8 cellular contexts compared by ENCODE assay signal in genomic region chr12:68587448-68587873, GRCh38. TPM values are rescaled to one million over a fixed set of nuclear protein-coding genes. Genes with fewer than 3 reads are reported as not detected.
DNase-seq lines count a peak whose midpoint lies in the region; ATAC-seq and TF ChIP-seq lines count a peak whose summit lies in the region.

No MANE protein-coding gene starts in this region.

- H3K4me1 ChIP-seq in esophagus squamous epithelium = peaks cover 0 to 22% (median 0%) of the 10 kb centered on the region in 3 donors

- peaks cover 12% of the 10 kb centered on the region for H3K9me3 Mint-ChIP-seq in activated CD8-positive, alpha-beta memory T cell treated with anti-CD3 and anti-CD28 coated beads, Interleukin-2, amount 10 ng/mL, durations not matched to agents 7 days and 5 days (ENCODE audit: low read depth)
- H3K9me3 Mint-ChIP-seq in activated T-cell treated with anti-CD3 and anti-CD28 coated beads, Interleukin-2, amount 50 U/mL, for 72 hours = peaks cover 5 to 12% of the 10 kb centered on the region in 2 donors
- H3K9me3 Mint-ChIP-seq in stimulated activated naive CD8-positive, alpha-beta T cell treated with anti-CD3 and anti-CD28 coated beads, Interleukin-15, Interleukin-2, amounts not matched to agents 100 ng/mL and 50 ng/mL, for 24 hours = no peaks in the 10 kb centered on the region

- ATAC-seq in activated CD8-positive, alpha-beta memory T cell treated with anti-CD3 and anti-CD28 coated beads, Interleukin-2, amount 10 ng/mL, durations not matched to agents 7 days and 5 days = peak; percentile 90
- peak; percentile 88 for ATAC-seq in HG03442 (IDR thresholded peaks at IDR 0.05; ENCODE audit: unreplicated experiment)
- peak; percentile 91 to 96 for ATAC-seq in activated T-cell treated with anti-CD3 and anti-CD28 coated beads, Interleukin-2, amount 50 U/mL, for 72 hours (replicated peaks in 1 of 2)

- H3K27me3 Mint-ChIP-seq in activated CD8-positive, alpha-beta memory T cell treated with anti-CD3 and anti-CD28 coated beads, Interleukin-2, amount 10 ng/mL, durations not matched to agents 7 days and 5 days = no peaks in the 10 kb centered on the region
- H3K27me3 Mint-ChIP-seq in activated T-cell treated with anti-CD3 and anti-CD28 coated beads, Interleukin-2, amount 50 U/mL, for 72 hours (ENCODE audit: low read depth) = no peaks in the 10 kb centered on the region
- no peaks in the 10 kb centered on the region for H3K27me3 Mint-ChIP-seq in stimulated activated naive CD8-positive, alpha-beta T cell treated with anti-CD3 and anti-CD28 coated beads, Interleukin-15, Interleukin-2, amounts not matched to agents 100 ng/mL and 50 ng/mL, for 24 hours

- WGBS in esophagus squamous epithelium, 2 donors = 76 to 83% methylated on average over 3 of the region's 3 CpGs

- H3K4me3 ChIP-seq in esophagus squamous epithelium = no peak overlapping the region

- peaks cover 0 to 28% (median 10%) of the 10 kb centered on the region in 3 donors for H3K9me3 ChIP-seq in esophagus squamous epithelium

- intact Hi-C loops in esophagus squamous epithelium (cut with DNase I) (no loop called here), head of caudate nucleus (cut with DNase I) (no loop called here)

- no peaks in the 10 kb centered on the region for H3K27me3 ChIP-seq in esophagus squamous epithelium

- H3K27ac Mint-ChIP-seq in activated CD8-positive, alpha-beta memory T cell treated with anti-CD3 and anti-CD28 coated beads, Interleukin-2, amount 10 ng/mL, durations not matched to agents 7 days and 5 days = peak overlapping the region; percentile 66
- H3K27ac Mint-ChIP-seq in activated T-cell treated with anti-CD3 and anti-CD28 coated beads, Interleukin-2, amount 50 U/mL, for 72 hours = peak overlapping the region; percentile 63
- peak overlapping the region; percentile 77 for H3K27ac Mint-ChIP-seq in stimulated activated naive CD8-positive, alpha-beta T cell treated with anti-CD3 and anti-CD28 coated beads, Interleukin-15, Interleukin-2, amounts not matched to agents 100 ng/mL and 50 ng/mL, for 24 hours

- peaks cover 31% of the 10 kb centered on the region for H3K4me1 Mint-ChIP-seq in activated CD8-positive, alpha-beta memory T cell treated with anti-CD3 and anti-CD28 coated beads, Interleukin-2, amount 10 ng/mL, durations not matched to agents 7 days and 5 days
- peaks cover 50% of the 10 kb centered on the region for H3K4me1 Mint-ChIP-seq in activated T-cell treated with anti-CD3 and anti-CD28 coated beads, Interleukin-2, amount 50 U/mL, for 72 hours (ENCODE audit: low read depth)
- H3K4me1 Mint-ChIP-seq in stimulated activated naive CD8-positive, alpha-beta T cell treated with anti-CD3 and anti-CD28 coated beads, Interleukin-15, Interleukin-2, amounts not matched to agents 100 ng/mL and 50 ng/mL, for 24 hours (ENCODE audit: low read depth) = peaks cover 49% of the 10 kb centered on the region

- DNase-seq in activated CD8-positive, alpha-beta memory T cell treated with anti-CD3 and anti-CD28 coated beads, Interleukin-2, amount 10 ng/mL, durations not matched to agents 7 days and 5 days = peak; percentile 81
- no peak for DNase-seq in activated CD8-positive, alpha-beta memory T cell treated with anti-CD3 and anti-CD28 coated beads, Interleukin-2, amount 50 U/mL, for 4 hours
- peak; percentile 54 to 67 for DNase-seq in activated T-cell treated with anti-CD3 and anti-CD28 coated beads, Interleukin-2, amount 50 U/mL, for 72 hours
- DNase-seq in esophagus squamous epithelium (lab: John Stamatoyannopoulos, UW) (no peak), NCI-H748 (lab: John Stamatoyannopoulos, UW; ENCODE audit: unreplicated experiment) (no peak), head of caudate nucleus (no peak)

- no peaks in the 10 kb centered on the region for H3K36me3 ChIP-seq in esophagus squamous epithelium

- CTCF ChIA-PET in activated CD8-positive, alpha-beta memory T cell treated with anti-CD3 and anti-CD28 coated beads, Interleukin-2, amount 10 ng/mL, durations not matched to agents 7 days and 5 days (lab: Charles Lee) = interaction anchor here (0.9 to 1.1 kb wide), 3 partner anchors 9 to 26 kb away, joined by 4 to 6 read pairs (median 4); no protein-coding TSS in a partner anchor

- H3K36me3 Mint-ChIP-seq in activated CD8-positive, alpha-beta memory T cell treated with anti-CD3 and anti-CD28 coated beads, Interleukin-2, amount 10 ng/mL, durations not matched to agents 7 days and 5 days = peaks cover 22% of the 10 kb centered on the region
- H3K36me3 Mint-ChIP-seq in activated T-cell treated with anti-CD3 and anti-CD28 coated beads, Interleukin-2, amount 50 U/mL, for 72 hours (ENCODE audit: insufficient read depth in 2 of 2) = peaks cover 10 to 24% of the 10 kb centered on the region in 2 donors
- H3K36me3 Mint-ChIP-seq in stimulated activated naive CD8-positive, alpha-beta T cell treated with anti-CD3 and anti-CD28 coated beads, Interleukin-15, Interleukin-2, amounts not matched to agents 100 ng/mL and 50 ng/mL, for 24 hours (ENCODE audit: low read depth) = peaks cover 6% of the 10 kb centered on the region

- H3K27ac ChIP-seq in esophagus squamous epithelium = no peak overlapping the region

- no peak for TF ChIP-seq POLR2A in esophagus squamous epithelium (IDR thresholded peaks at IDR 0.05)

- no peak for TF ChIP-seq CTCF in esophagus squamous epithelium (IDR thresholded peaks at IDR 0.05)

- no peak overlapping the region for H3K4me3 Mint-ChIP-seq in activated CD8-positive, alpha-beta memory T cell treated with anti-CD3 and anti-CD28 coated beads, Interleukin-2, amount 10 ng/mL, durations not matched to agents 7 days and 5 days
- H3K4me3 Mint-ChIP-seq in activated T-cell treated with anti-CD3 and anti-CD28 coated beads, Interleukin-2, amount 50 U/mL, for 72 hours = peak overlapping the region; percentile 40 to 43
- peak overlapping the region; percentile 51 for H3K4me3 Mint-ChIP-seq in stimulated activated naive CD8-positive, alpha-beta T cell treated with anti-CD3 and anti-CD28 coated beads, Interleukin-15, Interleukin-2, amounts not matched to agents 100 ng/mL and 50 ng/mL, for 24 hours

RNA-seq across cellular contexts. Expression of gene RAP1B, which starts 23.2 kb away (rescaled TPM):
- total RNA-seq in activated CD8-positive, alpha-beta memory T cell treated with anti-CD3 and anti-CD28 coated beads, Interleukin-2, amount 10 ng/mL, durations not matched to agents 7 days and 5 days = 100 to 1,000 TPM; 211 to 252 TPM
- total RNA-seq in activated T-cell treated with anti-CD3 and anti-CD28 coated beads, Interleukin-2, amount 50 U/mL, for 72 hours = 100 to 1,000 TPM; 162 to 209 TPM
- 100 to 1,000 TPM in 3 of 4 donors, 10 to 100 TPM in 1; 66.9 to 133 (median 120) TPM for total RNA-seq in esophagus squamous epithelium

Comparison
In these comparisons a context has a peak if more than half of its experiments do, and no peak if none do; other contexts are left out.
1. DNase-seq: peak in activated CD8-positive, alpha-beta memory T cell treated with anti-CD3 and anti-CD28 coated beads, Interleukin-2, amount 10 ng/mL, durations not matched to agents 7 days and 5 days (single experiment) and activated T-cell treated with anti-CD3 and anti-CD28 coated beads, Interleukin-2, amount 50 U/mL, for 72 hours (2 of 2); none in activated CD8-positive, alpha-beta memory T cell treated with anti-CD3 and anti-CD28 coated beads, Interleukin-2, amount 50 U/mL, for 4 hours (single experiment), esophagus squamous epithelium (single experiment), NCI-H748 (single experiment) and head of caudate nucleus (0 of 42).
2. Peak in every context shown above with its lines, with median percentiles within 50 percentile points of each other: ATAC-seq and H3K27ac Mint-ChIP-seq.